In genomic region chr2:111678651-111679050, GRCh38 we compare ENCODE assay signal across 15 cellular contexts.
A peak's percentile ranks its signal among the peaks of the same experiment; 100 is the strongest.
DNase-seq lines count a peak whose midpoint lies in the region; ATAC-seq and TF ChIP-seq lines count a peak whose summit lies in the region.
"Had no signal": no experiment of that assay in that cellular context is flagged by ENCODE, and none has a peak within 500 bp of the region (broad histone marks: within the 10 kb centered on the region; RNA-seq: fewer than 3 reads in every experiment).

No MANE protein-coding gene starts in this region.

- DNase-seq in ELR (ENCODE audit: low read depth): peak; percentile 61
- no peak for DNase-seq in OCI-LY7 (ENCODE audit: low spot score)
- peak; percentile 79 for DNase-seq in fibroblast of mammary gland (ENCODE audit: low read depth)
- no peak for DNase-seq in retina
- no peak for DNase-seq in stimulated activated CD4-positive, alpha-beta T cell treated with anti-CD3 and anti-CD28 coated beads, Interleukin-2, amount 100 ng/mL, for 24 hours
- DNase-seq: activated CD4-positive, alpha-beta T cell treated with anti-CD3 and anti-CD28 coated beads for 1 hour; Calu3; effector CD4-positive, alpha-beta T cell; KBM-7; NCI-H446; SHP77 treated with DMSO at 0.1 percent for 48 hours; sigmoid colon had no signal

- H3K4me2 ChIP-seq in BLaER1 (peak overlapping the region; percentile 38), OCI-LY7 (ENCODE audit: low read length) (peak overlapping the region; percentile 81)

- TF ChIP-seq CTCF in OCI-LY7 (conservative IDR thresholded peaks at IDR 0.05; ENCODE audit: low read length) (no peak), fibroblast of mammary gland (conservative IDR thresholded peaks at IDR 0.05; ENCODE audit: control insufficient read depth, insufficient read depth, low read depth, low read length) (no peak)

- peaks cover 55% of the 10 kb centered on the region for H3K4me1 ChIP-seq in BLaER1
- peaks cover 58% of the 10 kb centered on the region for H3K4me1 ChIP-seq in OCI-LY7 (ENCODE audit: insufficient read depth, low read length, poor library complexity, severe bottlenecking)
- H3K4me1 ChIP-seq: sigmoid colon had no signal

- H3K9me3 ChIP-seq in BLaER1 (peaks cover 5% of the 10 kb centered on the region; the same call in 1 of the 2 replicates), OCI-LY7 (ENCODE audit: low read length) (no peaks in the 10 kb centered on the region)
- H3K9me3 ChIP-seq: sigmoid colon had no signal

- no peaks in the 10 kb centered on the region for H3K79me2 ChIP-seq in OCI-LY7 (ENCODE audit: insufficient read depth, low read depth, low read length)

- no TSS peak for BruUV-seq in OCI-LY7 (replicated peaks; lab: Mats Ljungman, UMichigan)

- H4K20me1 ChIP-seq in BLaER1 (no peaks in the 10 kb centered on the region), OCI-LY7 (ENCODE audit: insufficient read depth, low read length) (no peaks in the 10 kb centered on the region)

- no peaks in the 10 kb centered on the region for H3K36me3 ChIP-seq in BLaER1
- H3K36me3 ChIP-seq in OCI-LY7 (ENCODE audit: insufficient read depth, low read length): no peaks in the 10 kb centered on the region
- H3K36me3 ChIP-seq: sigmoid colon had no signal

- peak overlapping the region; percentile 15; the same call in 1 of the 2 replicates for H3K27ac ChIP-seq in BLaER1
- peak overlapping the region; percentile 51 for H3K27ac ChIP-seq in OCI-LY7 (ENCODE audit: low read depth, low read length, poor library complexity, severe bottlenecking)
- H3K27ac ChIP-seq: sigmoid colon had no signal

- CTCF ChIA-PET in OCI-LY7 (lab: Charles Lee; ENCODE audit: unreplicated experiment): interaction anchor here (0.6 kb wide), 1 partner anchor 626 kb away, joined by 6 read pairs; no protein-coding TSS in a partner anchor

- H3K27me3 ChIP-seq in BLaER1: no peaks in the 10 kb centered on the region
- H3K27me3 ChIP-seq: sigmoid colon had no signal

- peak overlapping the region; percentile 73 for H2AFZ ChIP-seq in OCI-LY7 (ENCODE audit: low read length)

- POLR2A ChIA-PET in OCI-LY7 (lab: Charles Lee): interaction anchor here (0.7 to 2.0 kb wide), 6 partner anchors 9 to 533 kb away, joined by 3 to 8 read pairs (median 5); no protein-coding TSS in a partner anchor

- H3K9me2 ChIP-seq in OCI-LY7 (ENCODE audit: insufficient read depth, low read length): no peaks in the 10 kb centered on the region

- no peak for ATAC-seq in HG03045 (IDR thresholded peaks at IDR 0.05; ENCODE audit: unreplicated experiment)
- ATAC-seq in GM18498 (IDR thresholded peaks at IDR 0.05; ENCODE audit: unreplicated experiment): no peak

- H3K4me3 ChIP-seq in BLaER1: no peak overlapping the region
- peak overlapping the region; percentile 6 for H3K4me3 ChIP-seq in OCI-LY7 (ENCODE audit: low read depth, low read length, poor library complexity, severe bottlenecking)
- no peak overlapping the region for H3K4me3 ChIP-seq in fibroblast of mammary gland (ENCODE audit: control insufficient read depth, low read depth, low read length)
- H3K4me3 ChIP-seq: sigmoid colon had no signal

- no peak overlapping the region for H3K9ac ChIP-seq in BLaER1

- intact Hi-C loops in OCI-LY7 (cut with micrococcal nuclease; ENCODE audit: unreplicated experiment): loop anchor here (10.0 kb wide), 2 partner anchors 554 to 644 kb away; partner anchors contain the start of gene BCL2L11

Comparison
In these comparisons a context has a peak if more than half of its experiments do, and no peak if none do; other contexts are left out.
1. DNase-seq: peak in ELR (single experiment) and fibroblast of mammary gland (single experiment); none in OCI-LY7 (single experiment), retina (single experiment) and stimulated activated CD4-positive, alpha-beta T cell treated with anti-CD3 and anti-CD28 coated beads, Interleukin-2, amount 100 ng/mL, for 24 hours (0 of 2).